Comparison of ENCODE assay signal across 11 cellular contexts in the genomic region with DNA sequence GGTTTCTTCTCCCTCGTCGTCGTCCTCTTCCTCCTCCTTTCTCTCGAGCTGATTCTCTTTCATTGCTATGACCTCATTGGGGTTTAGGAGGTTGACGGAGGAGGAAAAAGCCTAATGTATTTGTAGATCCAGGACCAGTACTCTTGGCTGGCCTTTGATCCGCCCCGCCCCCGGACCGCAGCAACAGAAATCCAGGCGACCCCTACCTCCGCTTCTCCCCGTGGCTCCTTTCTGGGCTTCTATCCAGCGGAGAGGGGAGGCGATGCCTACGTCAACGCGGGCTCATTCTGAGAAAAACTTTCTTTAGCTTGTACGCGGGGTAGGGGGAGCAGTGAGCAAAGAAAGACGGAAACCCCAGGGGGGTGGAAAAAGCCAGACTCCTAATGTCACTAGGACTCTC. TPM values are rescaled to one million over a fixed set of nuclear protein-coding genes. Genes with fewer than 3 reads are reported as not detected.
DNase-seq lines count a peak whose midpoint lies in the region; ATAC-seq, FAIRE-seq and TF ChIP-seq lines count a peak whose summit lies in the region.
"Had no signal": no experiment of that assay in that cellular context is flagged by ENCODE, and none has a peak within 500 bp of the region (broad histone marks: within the 10 kb centered on the region; RNA-seq: fewer than 3 reads in every experiment).

Gene TMEM196 (minus strand): TSS at position 257 of the 400 bp plus-strand sequence. CDS start 921 bp downstream, outside the sequence.

- H3K4me2 ChIP-seq in H1 (ENCODE audit: insufficient read depth in 1 of 2, low read depth in 2 of 2, low read length in 2 of 2) = peak within 1 kb of the TSS; percentile 98

- no peak within 1 kb of the TSS for H4K91ac ChIP-seq in H1 (replicated peaks; ENCODE audit: insufficient read length, low read length)

- no peaks in the 10 kb centered on the region for H3K36me3 ChIP-seq in H1 (ENCODE audit: control insufficient read depth in 2 of 4, insufficient read depth in 4 of 4, low read length in 3 of 4)
- H3K36me3 ChIP-seq: HAP-1 had no signal

- no peak within 1 kb of the TSS for H2BK120ac ChIP-seq in H1 (replicated peaks; ENCODE audit: low read depth, low read length)

- no peak within 1 kb of the TSS for H3K9ac ChIP-seq in H1 (replicated peaks in 1 of 4; ENCODE audit: extremely low read depth in 1 of 4, low read depth in 3 of 4, low read length in 3 of 4)

- no peak within 1 kb of the TSS for H3K23ac ChIP-seq in H1 (ENCODE audit: insufficient read length)

- no peak for DNase-seq in activated naive CD4-positive, alpha-beta T cell treated with anti-CD3 and anti-CD28 coated beads, Interleukin-2, amount 50 U/mL, for 72 hours (ENCODE audit: low spot score in 2 of 2)
- peak in 1 of 2 experiments; percentile 73 for DNase-seq in H1 (ENCODE audit: low read depth in 1 of 2, low spot score in 2 of 2)
- DNase-seq in naive B cell = no peak
- DNase-seq in type B pancreatic cell (ENCODE audit: extremely low spot score, unreplicated experiment) = no peak
- no peak for DNase-seq in stimulated activated CD4-positive, alpha-beta T cell treated with anti-CD3 and anti-CD28 coated beads, Interleukin-2, amount 100 ng/mL, for 48 hours
- no peak for DNase-seq in NCI-H2107 treated with DMSO at 0.1 percent for 48 hours (lab: John Stamatoyannopoulos, UW; ENCODE audit: unreplicated experiment)
- DNase-seq: cerebellar nuclear complex had no signal

- H3K79me1 ChIP-seq in H1 (ENCODE audit: low read depth, low read length) = no peaks in the 10 kb centered on the region

- peak within 1 kb of the TSS; percentile 9 for H3K4me3 Mint-ChIP-seq in activated naive CD4-positive, alpha-beta T cell treated with anti-CD3 and anti-CD28 coated beads, Interleukin-2, amount 50 U/mL, for 24 hours
- peak within 1 kb of the TSS in 7 of 8 donors; percentile 16 to 80 (median 68) for H3K4me3 Mint-ChIP-seq in naive B cell
- peak within 1 kb of the TSS; percentile 90 for H3K4me3 Mint-ChIP-seq in type B pancreatic cell

- no peaks in the 10 kb centered on the region for H3K79me2 ChIP-seq in H1 (ENCODE audit: control insufficient read depth in 1 of 2, insufficient read depth in 2 of 2, low read length in 2 of 2)

- no peak for ATAC-seq in activated naive CD4-positive, alpha-beta T cell treated with anti-CD3 and anti-CD28 coated beads, Interleukin-2, amount 50 U/mL, for 72 hours
- ATAC-seq in naive B cell (ENCODE audit: low read depth in 2 of 2) = no peak
- no peak for ATAC-seq in GM18868 (IDR thresholded peaks at IDR 0.05; ENCODE audit: unreplicated experiment)

- H3K4me1 Mint-ChIP-seq in activated naive CD4-positive, alpha-beta T cell treated with anti-CD3 and anti-CD28 coated beads, Interleukin-2, amount 50 U/mL, for 24 hours = peaks cover 14% of the 10 kb centered on the region
- peaks cover 12 to 18% (median 18%) of the 10 kb centered on the region in 3 donors for H3K4me1 Mint-ChIP-seq in naive B cell
- peaks cover 11% of the 10 kb centered on the region for H3K4me1 Mint-ChIP-seq in type B pancreatic cell (ENCODE audit: unreplicated experiment)

- H3K27me3 Mint-ChIP-seq in activated naive CD4-positive, alpha-beta T cell treated with anti-CD3 and anti-CD28 coated beads, Interleukin-2, amount 50 U/mL, for 24 hours = peaks cover 32% of the 10 kb centered on the region
- H3K27me3 Mint-ChIP-seq in naive B cell = peaks cover 44 to 54% (median 50%) of the 10 kb centered on the region in 3 donors
- H3K27me3 Mint-ChIP-seq in type B pancreatic cell = peaks cover 60% of the 10 kb centered on the region

- H3K23me2 ChIP-seq in H1 (ENCODE audit: low read depth, low read length) = peaks cover 15% of the 10 kb centered on the region

- H3K27ac ChIP-seq in H1 (ENCODE audit: low read depth, low read length) = no peak within 1 kb of the TSS

- no peak within 1 kb of the TSS for H4K8ac ChIP-seq in H1 (ENCODE audit: extremely low read depth, insufficient read depth, low read length)

- TF ChIP-seq EP300 in H1 (IDR thresholded peaks at IDR 0.05; ENCODE audit: borderline replicate concordance in 1 of 2, low read depth in 2 of 2, low read length in 2 of 2) = no peak

- CTCF ChIA-PET in H1 (lab: Charles Lee; ENCODE audit: partially characterized antibody) = interaction anchor here (0.7 to 1.7 kb wide), 8 partner anchors 12 to 1030 kb away, joined by 3 to 9 read pairs (median 4); no protein-coding TSS in a partner anchor

- no peaks in the 10 kb centered on the region for H3K36me3 Mint-ChIP-seq in activated naive CD4-positive, alpha-beta T cell treated with anti-CD3 and anti-CD28 coated beads, Interleukin-2, amount 50 U/mL, for 24 hours
- H3K36me3 Mint-ChIP-seq in activated naive CD4-positive, alpha-beta T cell treated with anti-CD3 and anti-CD28 coated beads, Interleukin-2, amount 50 U/mL, for 72 hours = peaks cover 0 to 21% of the 10 kb centered on the region in 2 donors
- peaks cover 0 to 8% of the 10 kb centered on the region in 2 donors for H3K36me3 Mint-ChIP-seq in naive B cell
- H3K36me3 Mint-ChIP-seq in type B pancreatic cell = no peaks in the 10 kb centered on the region

- no peak within 1 kb of the TSS for H2AK5ac ChIP-seq in H1 (ENCODE audit: low read depth, low read length)

- FAIRE-seq in H1 (lab: Jason Lieb, UNC) = no peak

- no peak within 1 kb of the TSS for H2BK5ac ChIP-seq in H1 (ENCODE audit: low read depth, low read length)

- no peak for TF ChIP-seq POLR2A in H1 (IDR thresholded peaks at IDR 0.05; ENCODE audit: control extremely low read depth in 1 of 2, low read depth in 2 of 2, low read length in 2 of 2)

- H3K9me3 Mint-ChIP-seq in activated naive CD4-positive, alpha-beta T cell treated with anti-CD3 and anti-CD28 coated beads, Interleukin-2, amount 50 U/mL, for 24 hours = no peaks in the 10 kb centered on the region
- H3K9me3 Mint-ChIP-seq in activated naive CD4-positive, alpha-beta T cell treated with anti-CD3 and anti-CD28 coated beads, Interleukin-2, amount 50 U/mL, for 72 hours = no peaks in the 10 kb centered on the region
- H3K9me3 Mint-ChIP-seq in naive B cell (no peaks in the 10 kb centered on the region), type B pancreatic cell (no peaks in the 10 kb centered on the region)

- H3K18ac ChIP-seq in H1 (ENCODE audit: extremely low read depth, low read length) = no peak within 1 kb of the TSS; the same call in 1 of the 2 replicates

- H3K14ac ChIP-seq in H1 (ENCODE audit: insufficient read length) = no peak within 1 kb of the TSS

- H3K4me3 ChIP-seq in H1 (ENCODE audit: extremely low read depth in 1 of 4, insufficient read depth in 2 of 4, low read depth in 3 of 4, low read length in 4 of 4) = peak within 1 kb of the TSS; percentile 47 to 66 (median 65)
- H3K4me3 ChIP-seq: HAP-1, lung had no signal

- 0 out of 2 replicates have a peak within 1 kb of the TSS, but pooled peaks have one; percentile 13 for H2BK12ac ChIP-seq in H1 (ENCODE audit: low read depth, low read length)

- WGBS in H1 (ENCODE audit: extremely low coverage in 1 of 2, insufficient coverage in 1 of 2, insufficient read length in 1 of 2, insufficient replicate concordance in 2 of 2, low coverage in 1 of 2, low lambda C conversion rate in 2 of 2, missing lambda C conversion rate in 1 of 2), 2 experiments = 3% methylated on average over 17 of the region's 20 CpGs; no CpG with 5 or more reads in 1 of the 2 experiments

- peaks cover 2 to 28% (median 19%) of the 10 kb centered on the region in 4 experiments for H3K27me3 ChIP-seq in H1 (replicated peaks in 1 of 4; ENCODE audit: control insufficient read depth in 3 of 4, extremely low read depth in 1 of 4, insufficient read depth in 3 of 4, low read length in 3 of 4)

- no peak within 1 kb of the TSS for H3K4ac ChIP-seq in H1 (replicated peaks; ENCODE audit: insufficient read length, low read depth, low read length)

- no peak within 1 kb of the TSS for H2BK20ac ChIP-seq in H1 (ENCODE audit: low read length)

- H4K5ac ChIP-seq in H1 (ENCODE audit: insufficient read length, low read depth, low read length) = no peak within 1 kb of the TSS

- H3K27ac Mint-ChIP-seq in activated naive CD4-positive, alpha-beta T cell treated with anti-CD3 and anti-CD28 coated beads, Interleukin-2, amount 50 U/mL, for 24 hours = no peak within 1 kb of the TSS
- H3K27ac Mint-ChIP-seq in activated naive CD4-positive, alpha-beta T cell treated with anti-CD3 and anti-CD28 coated beads, Interleukin-2, amount 50 U/mL, for 72 hours = no peak within 1 kb of the TSS
- peak within 1 kb of the TSS in 2 of 6 donors; percentile 63 to 67 for H3K27ac Mint-ChIP-seq in naive B cell
- peak within 1 kb of the TSS; percentile 79 for H3K27ac Mint-ChIP-seq in type B pancreatic cell

- POLR2A ChIA-PET in H1 (lab: Charles Lee; ENCODE audit: partially characterized antibody) = interaction anchor here (1.0 to 1.3 kb wide), 2 partner anchors 30 to 347 kb away, joined by 3 to 4 read pairs; no protein-coding TSS in a partner anchor

- H2BK15ac ChIP-seq in H1 (ENCODE audit: low read length) = no peak within 1 kb of the TSS

- no peak within 1 kb of the TSS for H3K56ac ChIP-seq in H1 (replicated peaks; ENCODE audit: insufficient read length, low read depth, low read length)

- H2AFZ ChIP-seq in H1 (ENCODE audit: low read length) = peak within 1 kb of the TSS; percentile 87

- TF ChIP-seq CTCF in H1 (IDR thresholded peaks at IDR 0.05; ENCODE audit: control extremely low read depth in 1 of 3, insufficient read depth in 1 of 3, low read depth in 1 of 3, low read length in 3 of 3) (no peak), type B pancreatic cell (conservative IDR thresholded peaks at IDR 0.05) (no peak)

- peaks cover 0 to 3% (median 2%) of the 10 kb centered on the region in 4 experiments; a peak in 4 of 7 replicates for H3K4me1 ChIP-seq in H1 (replicated peaks in 1 of 4; ENCODE audit: control insufficient read depth in 3 of 4, insufficient read depth in 4 of 4, low read length in 3 of 4)

- no peak for TF ChIP-seq RAD21 in H1 (IDR thresholded peaks at IDR 0.05 in 1 of 2, conservative IDR thresholded peaks at IDR 0.05 in 1 of 2; ENCODE audit: low read depth in 2 of 2, low read length in 2 of 2)

- H4K20me1 ChIP-seq in H1 (replicated peaks in 1 of 2; ENCODE audit: control insufficient read depth in 1 of 2, insufficient read depth in 2 of 2, low read length in 2 of 2) = no peaks in the 10 kb centered on the region

- H3K9me3 ChIP-seq in H1 (ENCODE audit: insufficient read depth in 2 of 2, low read depth in 1 of 2, low read length in 1 of 2) = no peaks in the 10 kb centered on the region
- H3K9me3 ChIP-seq: HAP-1 had no signal

RNA-seq across cellular contexts. Expression of gene TMEM196, which starts in this region (rescaled TPM):
- not detected for total RNA-seq in activated naive CD4-positive, alpha-beta T cell treated with anti-CD3 and anti-CD28 coated beads, Interleukin-2, amount 50 U/mL, for 72 hours
- 0.07 and 0.33 TPM in 2 replicates for total RNA-seq in H1 (2021; fragmentation: NEBNext Ultra II Directional; extraction: Animal tissue kit (Norgen Biotek cat#: 25700))
- polyA plus RNA-seq in H1 (2011; rRNA removed) (0.03 and 0.06 TPM in 2 replicates), naive B cell (ENCODE audit: low read depth in 6 of 6) (not detected)
- 0.04 TPM for polyA plus RNA-seq in H1 (2011; cell fraction: cytosol; rRNA removed)
- 0.13 TPM for polyA plus RNA-seq in H1 (2011; cell fraction: nucleus; rRNA removed)
- 0.05 to 0.15 TPM (median 0.09 TPM) in 4 replicates for polyA plus RNA-seq in H1 (2012, experiment 1 of 2)
- 0.47 TPM for polyA plus RNA-seq in H1 (2012, experiment 2 of 2)
- 0.08 TPM for polyA plus RNA-seq in H1 (2013, experiment 1 of 2)
- 0.06 TPM for polyA plus RNA-seq in H1 (2013, experiment 2 of 2)
- polyA minus RNA-seq in H1 (2011; rRNA and poly(A)+ RNA removed) = 0.09 and 0.29 TPM in 2 replicates
- polyA minus RNA-seq in H1 (2011; cell fraction: cytosol; rRNA and poly(A)+ RNA removed) = not detected
- 0.40 TPM for polyA minus RNA-seq in H1 (2011; cell fraction: nucleus; rRNA and poly(A)+ RNA removed)
- 0.68 and 1.5 TPM in 2 replicates for total RNA-seq in type B pancreatic cell (ENCODE audit: low replicate concordance)
- polyA plus RNA-seq: lung had no signal

Comparison
In these comparisons a context has a peak if more than half of its experiments do, and no peak if none do; other contexts are left out.
1. H3K4me3 Mint-ChIP-seq: peak in every context shown above with its lines; median percentile 90 in type B pancreatic cell; 68 in naive B cell; 9 in activated naive CD4-positive, alpha-beta T cell treated with anti-CD3 and anti-CD28 coated beads, Interleukin-2, amount 50 U/mL, for 24 hours.